Comparison of ENCODE assay signal across 1 cellular context in genomic region chr1:114511048-114511785, GRCh38.
TF ChIP-seq lines count a peak whose summit lies in the region.

TSS of gene TRIM33 (minus strand) at chr1:114511203. CDS start at chr1:114511076, 127 bp downstream.

TF ChIP-seq in IMR-90, 13 proteins besides CTCF, POLR2A, EP300 and RAD21 (continued from another document):
- no peak for TF ChIP-seq RFX5 (IDR thresholded peaks at IDR 0.05; ENCODE audit: low read depth, low read length)
TF ChIP-seq in IMR-90: peak in this region for 6.
